ENCODE assay signal across 8 cellular contexts in the genomic region with DNA sequence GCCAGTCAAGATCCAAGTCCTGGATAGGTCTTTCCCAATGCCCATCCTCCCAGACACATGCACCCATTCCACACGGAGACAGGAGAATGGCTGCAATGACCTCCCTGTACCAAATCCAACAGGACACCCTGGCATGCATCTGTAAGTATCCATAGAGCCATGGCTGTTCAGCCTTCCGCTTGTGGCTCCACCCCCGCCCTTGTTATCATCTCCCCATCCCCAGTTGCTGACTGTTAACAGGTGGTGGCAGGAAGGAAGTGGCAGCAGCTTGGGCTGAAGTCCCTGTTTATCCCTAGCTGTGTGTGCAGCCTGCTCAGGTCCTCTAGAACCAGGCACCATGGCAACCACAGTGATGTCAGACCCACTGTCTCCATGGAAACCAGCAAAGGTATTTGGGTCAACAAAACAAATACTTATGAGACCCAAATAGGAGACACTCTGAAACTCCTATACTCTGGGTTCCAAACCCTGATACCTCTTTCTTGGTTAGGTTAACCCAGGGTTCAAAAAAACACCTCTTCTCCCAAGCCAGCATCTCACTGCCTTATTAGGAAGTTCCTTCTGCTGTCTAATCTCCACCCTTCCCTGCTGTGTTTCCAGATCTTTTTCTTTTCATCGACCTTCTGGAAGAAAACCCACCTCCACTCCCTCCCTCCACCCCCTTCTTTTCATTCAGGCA. TPM values are rescaled to one million over a fixed set of nuclear protein-coding genes. Genes with fewer than 3 reads are reported as not detected.
A peak's percentile ranks its signal among the peaks of the same experiment; 100 is the strongest.
DNase-seq lines count a peak whose midpoint lies in the region; ATAC-seq, FAIRE-seq and TF ChIP-seq lines count a peak whose summit lies in the region.

No MANE protein-coding gene starts in this region.

- no peaks in the 10 kb centered on the region for H3K9me3 ChIP-seq in pancreas

- no peaks in the 10 kb centered on the region for H3K27me3 Mint-ChIP-seq in type B pancreatic cell

- H3K36me3 Mint-ChIP-seq in type B pancreatic cell = peaks cover 6% of the 10 kb centered on the region

- no peaks in the 10 kb centered on the region for H3K9me3 Mint-ChIP-seq in type B pancreatic cell

- H3K4me1 ChIP-seq in pancreas = peaks cover 13 to 16% (median 15%) of the 10 kb centered on the region in 3 donors

- WGBS in pancreas, 2 donors = 7 to 12% methylated on average over 4 of the region's 4 CpGs

- intact Hi-C loops in pancreas (cut with DNase I) = no loop called here

- no peak for TF ChIP-seq CTCF in pancreas (IDR thresholded peaks at IDR 0.05)
- TF ChIP-seq CTCF in type B pancreatic cell (conservative IDR thresholded peaks at IDR 0.05) = no peak

- H3K36me3 ChIP-seq in pancreas = peaks cover 0 to 3% (median 0%) of the 10 kb centered on the region in 3 donors

- H3K4me3 Mint-ChIP-seq in type B pancreatic cell = peak overlapping the region; percentile 99

- FAIRE-seq in pancreas (lab: Jason Lieb, UNC) = no peak

- DNase-seq in NCI-H2107 treated with DMSO at 0.1 percent for 48 hours (lab: John Stamatoyannopoulos, UW; ENCODE audit: unreplicated experiment) = peak; percentile 80
- no peak for DNase-seq in NCI-H2107 (lab: John Stamatoyannopoulos, UW)
- peak; percentile 62 for DNase-seq in RPMI7951 (ENCODE audit: low read depth)
- DNase-seq in activated naive CD4-positive, alpha-beta T cell (lab: John Stamatoyannopoulos, UW) = peak; percentile 21 to 80 (median 61)
- peak; percentile 84 for DNase-seq in glomerular visceral epithelial cell (ENCODE audit: extremely low spot score)
- peak in 2 of 6 donors; percentile 41 to 59 for DNase-seq in pancreas
- DNase-seq in type B pancreatic cell (ENCODE audit: extremely low spot score, unreplicated experiment) = no peak

- peak; percentile 48 for ATAC-seq in HG03457 (IDR thresholded peaks at IDR 0.05; ENCODE audit: unreplicated experiment)
- peak; percentile 35 to 74 (median 60) for ATAC-seq in pancreas

- no peaks in the 10 kb centered on the region for H3K27me3 ChIP-seq in pancreas

- H3K27ac Mint-ChIP-seq in type B pancreatic cell = peak overlapping the region; percentile 97

- H3K4me3 ChIP-seq in pancreas = peak overlapping the region; percentile 8 to 53 (median 36)

- H3K4me1 Mint-ChIP-seq in type B pancreatic cell (ENCODE audit: unreplicated experiment) = peaks cover 53% of the 10 kb centered on the region

- H3K27ac ChIP-seq in pancreas = peak overlapping the region; percentile 61 to 80 (median 75)

RNA-seq across cellular contexts. Expression of a gene that starts 0.7 kb away (rescaled TPM):
- 14.7 and 23.3 TPM in 2 replicates for total RNA-seq in RPMI7951 (2014; rRNA removed; shearing (Covaris generic))
- total RNA-seq in pancreas = 10 to 100 TPM; 15.6 to 53.1 (median 24.9) TPM
- 10 to 100 TPM; 29.5 to 45.4 TPM for polyA plus RNA-seq in pancreas
- 57.3 and 65.8 TPM in 2 replicates for total RNA-seq in type B pancreatic cell (ENCODE audit: low replicate concordance)

RNA-seq across cellular contexts. Expression of a gene that starts 6.4 kb away (rescaled TPM):
- total RNA-seq in RPMI7951 (2014; rRNA removed; shearing (Covaris generic)) = 16.1 and 18.4 TPM in 2 replicates
- total RNA-seq in pancreas (10 to 100 TPM in 3 of 6 donors, 1 to 10 TPM in 3; 8.1 to 18.3 (median 9.9) TPM), type B pancreatic cell (ENCODE audit: low replicate concordance) (48.1 and 49.0 TPM in 2 replicates)
- polyA plus RNA-seq in pancreas = 10 to 100 TPM; 13.3 to 19.5 TPM

RNA-seq across cellular contexts. Expression of a gene that starts 15.4 kb away (rescaled TPM):
- 111 and 115 TPM in 2 replicates for total RNA-seq in RPMI7951 (2014; rRNA removed; shearing (Covaris generic))
- total RNA-seq in pancreas (10 to 100 TPM; 32.3 to 53.4 (median 40.7) TPM), type B pancreatic cell (ENCODE audit: low replicate concordance) (65.3 and 87.8 TPM in 2 replicates)
- polyA plus RNA-seq in pancreas = 10 to 100 TPM; 37.4 to 47.6 TPM

RNA-seq across cellular contexts. Expression of a gene that starts 18.7 kb away (rescaled TPM):
- 8.7 and 9.3 TPM in 2 replicates for total RNA-seq in RPMI7951 (2014; rRNA removed; shearing (Covaris generic))
- total RNA-seq in pancreas (10 to 100 TPM; 12.4 to 23.3 (median 16.8) TPM), type B pancreatic cell (ENCODE audit: low replicate concordance) (30.3 and 46.2 TPM in 2 replicates)
- polyA plus RNA-seq in pancreas = 10 to 100 TPM; 15.9 to 32.4 TPM

RNA-seq across cellular contexts. Expression of a gene that starts 19.3 kb away (rescaled TPM):
- total RNA-seq in RPMI7951 (2014; rRNA removed; shearing (Covaris generic)) = 344 and 400 TPM in 2 replicates
- 10 to 100 TPM in 3 of 6 donors, 1 to 10 TPM in 3; 6.7 to 12.0 (median 10.2) TPM for total RNA-seq in pancreas
- 10 to 100 TPM in 1 of 2 donors, 1 to 10 TPM in 1; 6.7 to 19.5 TPM for polyA plus RNA-seq in pancreas
- total RNA-seq in type B pancreatic cell (ENCODE audit: low replicate concordance) = 58.8 and 119 TPM in 2 replicates

Comparison
In these comparisons a context has a peak if more than half of its experiments do, and no peak if none do; other contexts are left out.
1. DNase-seq: peak in NCI-H2107 treated with DMSO at 0.1 percent for 48 hours (single experiment), RPMI7951 (single experiment), activated naive CD4-positive, alpha-beta T cell (4 of 4) and glomerular visceral epithelial cell (single experiment); none in NCI-H2107 (single experiment) and type B pancreatic cell (single experiment).